Comparison of ENCODE assay signal across 8 cellular contexts in the genomic region with DNA sequence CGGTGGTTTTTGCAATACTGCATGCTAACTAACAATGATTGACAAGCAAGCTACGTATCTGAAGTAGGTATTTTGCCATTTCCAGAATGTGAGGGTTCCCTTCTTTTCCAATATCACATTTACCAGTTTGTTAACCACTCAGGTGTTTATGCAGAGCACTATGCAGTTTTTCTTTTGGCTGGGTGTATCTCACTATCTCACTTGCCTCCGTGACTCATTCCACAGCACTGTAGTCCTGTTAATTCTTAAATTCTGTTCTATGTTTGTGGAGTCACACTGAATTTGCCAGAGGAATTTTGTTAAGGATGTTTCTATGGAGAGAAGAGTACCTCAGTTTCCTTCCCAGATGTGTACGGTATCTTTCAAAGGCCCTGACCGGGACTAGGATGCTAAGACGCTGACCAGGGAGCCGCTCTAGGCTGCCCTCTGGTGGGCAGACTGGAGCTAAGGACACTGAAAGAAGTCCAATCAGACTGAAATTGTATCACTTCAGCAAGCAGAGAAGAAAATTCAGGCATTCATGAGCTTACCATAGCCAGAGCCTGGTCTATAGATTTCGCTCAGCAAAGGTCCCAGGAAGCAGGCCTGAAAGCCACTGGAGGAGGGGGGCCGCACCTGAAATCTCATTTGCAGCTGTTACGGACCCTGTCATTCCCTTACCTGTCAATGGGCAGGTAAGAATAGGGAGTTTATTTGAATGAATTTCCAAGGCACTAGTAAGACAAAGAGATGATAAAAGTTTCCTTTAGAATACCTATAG.
DNase-seq lines count a peak whose midpoint lies in the region; ATAC-seq and TF ChIP-seq lines count a peak whose summit lies in the region.

No MANE protein-coding gene starts in this region.

- H3K36me3 Mint-ChIP-seq in CD4-positive, alpha-beta T cell (ENCODE audit: low read depth), result no peaks in the 10 kb centered on the region
- H3K36me3 Mint-ChIP-seq in activated naive CD4-positive, alpha-beta T cell treated with anti-CD3 and anti-CD28 coated beads for 36 hours (ENCODE audit: low read depth), result no peaks in the 10 kb centered on the region
- no peaks in the 10 kb centered on the region for H3K36me3 Mint-ChIP-seq in CD4-positive, alpha-beta memory T cell

- no peaks in the 10 kb centered on the region for H3K27me3 Mint-ChIP-seq in CD4-positive, alpha-beta T cell
- H3K27me3 Mint-ChIP-seq in activated naive CD4-positive, alpha-beta T cell treated with anti-CD3 and anti-CD28 coated beads for 36 hours (ENCODE audit: low read depth), result no peaks in the 10 kb centered on the region
- H3K27me3 Mint-ChIP-seq in CD4-positive, alpha-beta memory T cell, result peaks cover 0 to 1% of the 10 kb centered on the region in 2 donors

- POLR2A ChIA-PET in CD4-positive, alpha-beta T cell (lab: Charles Lee), result no interaction called here
- POLR2A ChIA-PET in CD4-positive, alpha-beta memory T cell (lab: Charles Lee; ENCODE audit: partially characterized antibody), result no interaction called here

- H3K4me3 Mint-ChIP-seq in CD4-positive, alpha-beta T cell, result no peak overlapping the region
- H3K4me3 Mint-ChIP-seq in activated naive CD4-positive, alpha-beta T cell treated with anti-CD3 and anti-CD28 coated beads for 36 hours, result no peak overlapping the region
- no peak overlapping the region for H3K4me3 Mint-ChIP-seq in CD4-positive, alpha-beta memory T cell

- no peaks in the 10 kb centered on the region for H3K27me3 ChIP-seq in CD4-positive, alpha-beta T cell (ENCODE audit: control insufficient read depth, insufficient read depth, low read length)
- H3K27me3 ChIP-seq in cardiac muscle cell, result no peaks in the 10 kb centered on the region
- no peaks in the 10 kb centered on the region for H3K27me3 ChIP-seq in CD4-positive, alpha-beta memory T cell (ENCODE audit: insufficient read depth, low read length)

- CTCF ChIA-PET in CD4-positive, alpha-beta T cell (lab: Charles Lee), result no interaction called here
- CTCF ChIA-PET in activated naive CD4-positive, alpha-beta T cell treated with anti-CD3 and anti-CD28 coated beads for 36 hours (lab: Charles Lee), result interaction anchor here (0.6 to 0.9 kb wide), 5 partner anchors 11 to 509 kb away, joined by 3 to 6 read pairs (median 3); no protein-coding TSS in a partner anchor
- CTCF ChIA-PET in CD4-positive, alpha-beta memory T cell (lab: Charles Lee; ENCODE audit: partially characterized antibody), result no interaction called here

- H3K9me3 ChIP-seq in CD4-positive, alpha-beta T cell (ENCODE audit: control insufficient read depth, low read length), result no peaks in the 10 kb centered on the region
- H3K9me3 ChIP-seq in cardiac muscle cell (ENCODE audit: low read depth), result no peaks in the 10 kb centered on the region
- H3K9me3 ChIP-seq in CD4-positive, alpha-beta memory T cell (ENCODE audit: control insufficient read depth in 1 of 2, low read length in 2 of 2), result no peaks in the 10 kb centered on the region

- ATAC-seq in CD4-positive, alpha-beta T cell (ENCODE audit: poor library complexity), result no peak
- ATAC-seq in GM18511 (IDR thresholded peaks at IDR 0.05; ENCODE audit: unreplicated experiment) (peak; percentile 94), HG02840 (IDR thresholded peaks at IDR 0.05; ENCODE audit: low FRiP score, unreplicated experiment) (peak; percentile 94)

- peak; percentile 18 for TF ChIP-seq CTCF in CD4-positive, alpha-beta T cell (IDR thresholded peaks at IDR 0.05)
- TF ChIP-seq CTCF in cardiac muscle cell (IDR thresholded peaks at IDR 0.05; ENCODE audit: low read depth, low read length), result peak; percentile 95

- H3K27ac Mint-ChIP-seq in CD4-positive, alpha-beta T cell, result no peak overlapping the region
- H3K27ac Mint-ChIP-seq in activated naive CD4-positive, alpha-beta T cell treated with anti-CD3 and anti-CD28 coated beads for 36 hours, result no peak overlapping the region
- no peak overlapping the region for H3K27ac Mint-ChIP-seq in CD4-positive, alpha-beta memory T cell

- H3K4me3 ChIP-seq in cardiac muscle cell, result no peak overlapping the region
- no peak overlapping the region for H3K4me3 ChIP-seq in CD4-positive, alpha-beta memory T cell (ENCODE audit: low read length in 2 of 2)

- no peaks in the 10 kb centered on the region for H3K4me1 Mint-ChIP-seq in CD4-positive, alpha-beta T cell (ENCODE audit: low read depth)
- H3K4me1 Mint-ChIP-seq in activated naive CD4-positive, alpha-beta T cell treated with anti-CD3 and anti-CD28 coated beads for 36 hours (ENCODE audit: low read depth), result no peaks in the 10 kb centered on the region
- H3K4me1 Mint-ChIP-seq in CD4-positive, alpha-beta memory T cell, result no peaks in the 10 kb centered on the region

- no peak overlapping the region for H3K27ac ChIP-seq in CD4-positive, alpha-beta T cell (ENCODE audit: low read depth, low read length)
- H3K27ac ChIP-seq in cardiac muscle cell, result no peak overlapping the region
- no peak overlapping the region for H3K27ac ChIP-seq in CD4-positive, alpha-beta memory T cell (ENCODE audit: low read depth, low read length)

- no peaks in the 10 kb centered on the region for H3K4me1 ChIP-seq in cardiac muscle cell (ENCODE audit: low read depth)
- H3K4me1 ChIP-seq in CD4-positive, alpha-beta memory T cell (ENCODE audit: insufficient read depth, low read length), result no peaks in the 10 kb centered on the region

- intact Hi-C loops in CD4-positive, alpha-beta T cell (cut with DNase I, micrococcal nuclease), result no loop called here
- intact Hi-C loops in activated naive CD4-positive, alpha-beta T cell treated with anti-CD3 and anti-CD28 coated beads for 36 hours (cut with micrococcal nuclease), result loop anchor here (1.0 to 2.0 kb wide), 3 partner anchors 454 to 1456 kb away; no protein-coding TSS in a partner anchor
- intact Hi-C loops in CD4-positive, alpha-beta memory T cell (cut with micrococcal nuclease), result loop anchor here (5.0 kb wide), 1 partner anchor 1455 kb away; no protein-coding TSS in a partner anchor

- no peaks in the 10 kb centered on the region for H3K36me3 ChIP-seq in cardiac muscle cell
- H3K36me3 ChIP-seq in CD4-positive, alpha-beta memory T cell (ENCODE audit: insufficient read depth, low read length), result no peaks in the 10 kb centered on the region

- H3K9me3 Mint-ChIP-seq in CD4-positive, alpha-beta T cell, result no peaks in the 10 kb centered on the region
- H3K9me3 Mint-ChIP-seq in activated naive CD4-positive, alpha-beta T cell treated with anti-CD3 and anti-CD28 coated beads for 36 hours, result peaks cover 2% of the 10 kb centered on the region
- H3K9me3 Mint-ChIP-seq in CD4-positive, alpha-beta memory T cell, result peaks cover 0 to 7% (median 0%) of the 10 kb centered on the region in 8 donors

- no peak for DNase-seq in CD4-positive, alpha-beta T cell
- peak; percentile 3 for DNase-seq in NCI-H1694 (lab: John Stamatoyannopoulos, UW)
- DNase-seq in activated naive CD4-positive, alpha-beta T cell treated with anti-CD3 and anti-CD28 coated beads for 36 hours, result peak; percentile 45
- DNase-seq in cardiac muscle cell (ENCODE audit: low read depth in 1 of 2, low spot score in 1 of 2), result peak; percentile 74 to 78
- peak; percentile 55 for DNase-seq in putamen (ENCODE audit: low spot score)
- DNase-seq in CD4-positive, alpha-beta memory T cell, result no peak

Comparison
In these comparisons a context has a peak if more than half of its experiments do, and no peak if none do; other contexts are left out.
1. DNase-seq: peak in NCI-H1694 (single experiment), activated naive CD4-positive, alpha-beta T cell treated with anti-CD3 and anti-CD28 coated beads for 36 hours (single experiment), cardiac muscle cell (2 of 2) and putamen (single experiment); none in CD4-positive, alpha-beta T cell (0 of 10) and CD4-positive, alpha-beta memory T cell (0 of 5).
2. intact Hi-C loops: an anchor here in activated naive CD4-positive, alpha-beta T cell treated with anti-CD3 and anti-CD28 coated beads for 36 hours (1.0 to 2.0 kb wide) and CD4-positive, alpha-beta memory T cell (5.0 kb wide); none called in CD4-positive, alpha-beta T cell.